ENCODE assay signal across 8 cellular contexts in the genomic region with DNA sequence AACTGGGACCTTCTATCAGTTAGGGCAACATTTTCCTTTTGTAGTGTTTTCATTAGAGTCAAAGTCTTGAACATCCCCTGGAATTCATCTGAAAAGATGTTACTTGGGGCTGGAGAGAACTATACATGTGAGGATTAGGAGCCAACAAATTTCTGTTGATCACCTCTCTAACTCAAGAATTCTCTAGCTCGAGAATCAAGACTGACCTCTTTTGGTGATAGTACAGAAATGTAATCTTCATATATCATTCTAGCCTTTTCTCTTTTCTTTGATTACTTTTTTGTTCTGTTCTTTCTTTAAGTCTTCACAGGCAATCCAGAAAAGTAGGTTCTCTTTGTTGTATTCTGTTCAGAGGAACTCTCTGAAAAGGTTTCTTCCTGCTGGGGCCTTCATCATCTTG. TPM values are rescaled to one million over a fixed set of nuclear protein-coding genes. Genes with fewer than 3 reads are reported as not detected.
A peak's percentile ranks its signal among the peaks of the same experiment; 100 is the strongest.
DNase-seq lines count a peak whose midpoint lies in the region; ATAC-seq and TF ChIP-seq lines count a peak whose summit lies in the region.

No MANE protein-coding gene starts in this region.

- H3K36me3 ChIP-seq in cardiac muscle cell (no peaks in the 10 kb centered on the region), left ventricle myocardium inferior (no peaks in the 10 kb centered on the region), left lung (peaks cover 0 to 3% of the 10 kb centered on the region in 2 donors)

- peaks cover 3% of the 10 kb centered on the region for H3K4me1 ChIP-seq in cardiac muscle cell (ENCODE audit: low read depth)
- peaks cover 66% of the 10 kb centered on the region for H3K4me1 ChIP-seq in left ventricle myocardium inferior
- peaks cover 5 to 83% of the 10 kb centered on the region in 2 donors for H3K4me1 ChIP-seq in left lung

- POLR2A ChIA-PET in WTC11 (lab: Charles Lee) = no interaction called here

- ATAC-seq in WTC11 (no peak), left lung (peak; percentile 14), GM21619 (IDR thresholded peaks at IDR 0.05; ENCODE audit: unreplicated experiment) (no peak), GM19455 (IDR thresholded peaks at IDR 0.05; ENCODE audit: unreplicated experiment) (no peak)

- H3K4me3 Mint-ChIP-seq in WTC11 = no peak overlapping the region

- H3K36me3 Mint-ChIP-seq in WTC11 = peaks cover 4% of the 10 kb centered on the region; the same call in 1 of the 2 replicates

- H3K4me1 Mint-ChIP-seq in WTC11 = peaks cover 35% of the 10 kb centered on the region

- H3K9me3 Mint-ChIP-seq in WTC11 = peaks cover 4% of the 10 kb centered on the region; the same call in 1 of the 2 replicates

- intact Hi-C loops in left ventricle myocardium inferior (cut with micrococcal nuclease) (no loop called here), left lung (cut with DNase I) (loop anchor here in 1 of 2 donors (10.0 kb wide), 1 partner anchor 62 kb away; no protein-coding TSS in a partner anchor)

- H3K4me3 ChIP-seq in cardiac muscle cell = no peak overlapping the region
- no peak overlapping the region for H3K4me3 ChIP-seq in left ventricle myocardium inferior
- no peak overlapping the region for H3K4me3 ChIP-seq in left lung

- CTCF ChIA-PET in WTC11 (lab: Charles Lee) = interaction anchor here (0.7 to 1.8 kb wide), 3 partner anchors 18 to 62 kb away, joined by 3 to 9 read pairs (median 4); no protein-coding TSS in a partner anchor

- DNase-seq in cardiac muscle cell (ENCODE audit: low read depth in 1 of 2, low spot score in 1 of 2) (peak in 1 of 2 donors; percentile 25), left ventricle myocardium inferior (no peak), WTC11 (ENCODE audit: low spot score) (no peak), left lung (no peak), OCI-M2 (lab: John Stamatoyannopoulos, UW; ENCODE audit: unreplicated experiment) (no peak)
- no peak for DNase-seq in stimulated activated CD4-positive, alpha-beta T cell treated with anti-CD3 and anti-CD28 coated beads, Interleukin-2, amount 100 ng/mL, for 48 hours

- H3K27me3 Mint-ChIP-seq in WTC11 (ENCODE audit: low read depth) = no peaks in the 10 kb centered on the region

- TF ChIP-seq CTCF in cardiac muscle cell (IDR thresholded peaks at IDR 0.05; ENCODE audit: low read depth, low read length) = peak; percentile 8
- TF ChIP-seq CTCF in left ventricle myocardium inferior (IDR thresholded peaks at IDR 0.05; ENCODE audit: borderline replicate concordance) = no peak
- TF ChIP-seq CTCF in WTC11 (IDR thresholded peaks at IDR 0.05) = no peak
- no peak for TF ChIP-seq CTCF in left lung (IDR thresholded peaks at IDR 0.05)

- peak overlapping the region; percentile 22 for H3K27ac ChIP-seq in cardiac muscle cell
- no peak overlapping the region for H3K27ac ChIP-seq in left ventricle myocardium inferior (replicated peaks)
- H3K27ac ChIP-seq in left lung = peak overlapping the region in 1 of 2 donors; percentile 39

- no peaks in the 10 kb centered on the region for H3K27me3 ChIP-seq in cardiac muscle cell
- no peaks in the 10 kb centered on the region for H3K27me3 ChIP-seq in left ventricle myocardium inferior (ENCODE audit: low read depth)
- no peaks in the 10 kb centered on the region for H3K27me3 ChIP-seq in left lung

- peak overlapping the region; percentile 48 for H3K27ac Mint-ChIP-seq in WTC11

- no peaks in the 10 kb centered on the region for H3K9me3 ChIP-seq in cardiac muscle cell (ENCODE audit: low read depth)
- no peaks in the 10 kb centered on the region for H3K9me3 ChIP-seq in left ventricle myocardium inferior (replicated peaks)
- no peaks in the 10 kb centered on the region for H3K9me3 ChIP-seq in left lung

TF ChIP-seq in WTC11, 78 proteins besides CTCF, POLR2A, EP300 and RAD21 (continues in another document):
- TF ChIP-seq, protein P1, sequence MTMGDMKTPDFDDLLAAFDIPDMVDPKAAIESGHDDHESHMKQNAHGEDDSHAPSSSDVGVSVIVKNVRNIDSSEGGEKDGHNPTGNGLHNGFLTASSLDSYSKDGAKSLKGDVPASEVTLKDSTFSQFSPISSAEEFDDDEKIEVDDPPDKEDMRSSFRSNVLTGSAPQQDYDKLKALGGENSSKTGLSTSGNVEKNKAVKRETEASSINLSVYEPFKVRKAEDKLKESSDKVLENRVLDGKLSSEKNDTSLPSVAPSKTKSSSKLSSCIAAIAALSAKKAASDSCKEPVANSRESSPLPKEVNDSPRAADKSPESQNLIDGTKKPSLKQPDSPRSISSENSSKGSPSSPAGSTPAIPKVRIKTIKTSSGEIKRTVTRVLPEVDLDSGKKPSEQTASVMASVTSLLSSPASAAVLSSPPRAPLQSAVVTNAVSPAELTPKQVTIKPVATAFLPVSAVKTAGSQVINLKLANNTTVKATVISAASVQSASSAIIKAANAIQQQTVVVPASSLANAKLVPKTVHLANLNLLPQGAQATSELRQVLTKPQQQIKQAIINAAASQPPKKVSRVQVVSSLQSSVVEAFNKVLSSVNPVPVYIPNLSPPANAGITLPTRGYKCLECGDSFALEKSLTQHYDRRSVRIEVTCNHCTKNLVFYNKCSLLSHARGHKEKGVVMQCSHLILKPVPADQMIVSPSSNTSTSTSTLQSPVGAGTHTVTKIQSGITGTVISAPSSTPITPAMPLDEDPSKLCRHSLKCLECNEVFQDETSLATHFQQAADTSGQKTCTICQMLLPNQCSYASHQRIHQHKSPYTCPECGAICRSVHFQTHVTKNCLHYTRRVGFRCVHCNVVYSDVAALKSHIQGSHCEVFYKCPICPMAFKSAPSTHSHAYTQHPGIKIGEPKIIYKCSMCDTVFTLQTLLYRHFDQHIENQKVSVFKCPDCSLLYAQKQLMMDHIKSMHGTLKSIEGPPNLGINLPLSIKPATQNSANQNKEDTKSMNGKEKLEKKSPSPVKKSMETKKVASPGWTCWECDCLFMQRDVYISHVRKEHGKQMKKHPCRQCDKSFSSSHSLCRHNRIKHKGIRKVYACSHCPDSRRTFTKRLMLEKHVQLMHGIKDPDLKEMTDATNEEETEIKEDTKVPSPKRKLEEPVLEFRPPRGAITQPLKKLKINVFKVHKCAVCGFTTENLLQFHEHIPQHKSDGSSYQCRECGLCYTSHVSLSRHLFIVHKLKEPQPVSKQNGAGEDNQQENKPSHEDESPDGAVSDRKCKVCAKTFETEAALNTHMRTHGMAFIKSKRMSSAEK (CRISPR knock-in tag; IDR thresholded peaks at IDR 0.05; ENCODE audit: borderline replicate concordance) = no peak
- TF ChIP-seq, protein P2, sequence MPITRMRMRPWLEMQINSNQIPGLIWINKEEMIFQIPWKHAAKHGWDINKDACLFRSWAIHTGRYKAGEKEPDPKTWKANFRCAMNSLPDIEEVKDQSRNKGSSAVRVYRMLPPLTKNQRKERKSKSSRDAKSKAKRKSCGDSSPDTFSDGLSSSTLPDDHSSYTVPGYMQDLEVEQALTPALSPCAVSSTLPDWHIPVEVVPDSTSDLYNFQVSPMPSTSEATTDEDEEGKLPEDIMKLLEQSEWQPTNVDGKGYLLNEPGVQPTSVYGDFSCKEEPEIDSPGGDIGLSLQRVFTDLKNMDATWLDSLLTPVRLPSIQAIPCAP (CRISPR knock-in tag; IDR thresholded peaks at IDR 0.05) = no peak
- TF ChIP-seq, protein P3, sequence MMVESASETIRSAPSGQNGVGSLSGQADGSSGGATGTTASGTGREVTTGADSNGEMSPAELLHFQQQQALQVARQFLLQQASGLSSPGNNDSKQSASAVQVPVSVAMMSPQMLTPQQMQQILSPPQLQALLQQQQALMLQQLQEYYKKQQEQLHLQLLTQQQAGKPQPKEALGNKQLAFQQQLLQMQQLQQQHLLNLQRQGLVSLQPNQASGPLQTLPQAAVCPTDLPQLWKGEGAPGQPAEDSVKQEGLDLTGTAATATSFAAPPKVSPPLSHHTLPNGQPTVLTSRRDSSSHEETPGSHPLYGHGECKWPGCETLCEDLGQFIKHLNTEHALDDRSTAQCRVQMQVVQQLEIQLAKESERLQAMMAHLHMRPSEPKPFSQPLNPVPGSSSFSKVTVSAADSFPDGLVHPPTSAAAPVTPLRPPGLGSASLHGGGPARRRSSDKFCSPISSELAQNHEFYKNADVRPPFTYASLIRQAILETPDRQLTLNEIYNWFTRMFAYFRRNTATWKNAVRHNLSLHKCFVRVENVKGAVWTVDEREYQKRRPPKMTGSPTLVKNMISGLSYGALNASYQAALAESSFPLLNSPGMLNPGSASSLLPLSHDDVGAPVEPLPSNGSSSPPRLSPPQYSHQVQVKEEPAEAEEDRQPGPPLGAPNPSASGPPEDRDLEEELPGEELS (CRISPR knock-in tag; IDR thresholded peaks at IDR 0.05) = no peak
- TF ChIP-seq, protein P4, sequence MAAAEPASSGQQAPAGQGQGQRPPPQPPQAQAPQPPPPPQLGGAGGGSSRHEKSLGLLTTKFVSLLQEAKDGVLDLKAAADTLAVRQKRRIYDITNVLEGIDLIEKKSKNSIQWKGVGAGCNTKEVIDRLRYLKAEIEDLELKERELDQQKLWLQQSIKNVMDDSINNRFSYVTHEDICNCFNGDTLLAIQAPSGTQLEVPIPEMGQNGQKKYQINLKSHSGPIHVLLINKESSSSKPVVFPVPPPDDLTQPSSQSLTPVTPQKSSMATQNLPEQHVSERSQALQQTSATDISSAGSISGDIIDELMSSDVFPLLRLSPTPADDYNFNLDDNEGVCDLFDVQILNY (CRISPR knock-in tag; IDR thresholded peaks at IDR 0.05) = no peak
- TF ChIP-seq ZNF121 (CRISPR knock-in tag; IDR thresholded peaks at IDR 0.05) (no peak), TEAD1 (CRISPR knock-in tag; IDR thresholded peaks at IDR 0.05) (no peak), FOXJ3 (CRISPR knock-in tag; IDR thresholded peaks at IDR 0.05; ENCODE audit: borderline replicate concordance) (no peak), ATF1 (CRISPR knock-in tag; IDR thresholded peaks at IDR 0.05) (no peak), NFATC4 (CRISPR knock-in tag; IDR thresholded peaks at IDR 0.05) (no peak), CREB1 (CRISPR knock-in tag; IDR thresholded peaks at IDR 0.05) (no peak)
- TF ChIP-seq, protein P5, sequence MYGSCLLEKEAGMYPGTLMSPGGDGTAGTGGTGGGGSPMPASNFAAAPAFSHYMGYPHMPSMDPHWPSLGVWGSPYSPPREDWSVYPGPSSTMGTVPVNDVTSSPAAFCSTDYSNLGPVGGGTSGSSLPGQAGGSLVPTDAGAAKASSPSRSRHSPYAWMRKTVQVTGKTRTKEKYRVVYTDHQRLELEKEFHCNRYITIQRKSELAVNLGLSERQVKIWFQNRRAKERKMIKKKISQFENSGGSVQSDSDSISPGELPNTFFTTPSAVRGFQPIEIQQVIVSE (CRISPR knock-in tag; IDR thresholded peaks at IDR 0.05; ENCODE audit: borderline replicate concordance) = no peak
- TF ChIP-seq, protein P6, sequence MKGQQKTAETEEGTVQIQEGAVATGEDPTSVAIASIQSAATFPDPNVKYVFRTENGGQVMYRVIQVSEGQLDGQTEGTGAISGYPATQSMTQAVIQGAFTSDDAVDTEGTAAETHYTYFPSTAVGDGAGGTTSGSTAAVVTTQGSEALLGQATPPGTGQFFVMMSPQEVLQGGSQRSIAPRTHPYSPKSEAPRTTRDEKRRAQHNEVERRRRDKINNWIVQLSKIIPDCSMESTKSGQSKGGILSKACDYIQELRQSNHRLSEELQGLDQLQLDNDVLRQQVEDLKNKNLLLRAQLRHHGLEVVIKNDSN (CRISPR knock-in tag; IDR thresholded peaks at IDR 0.05) = no peak

RNA-seq across cellular contexts. Expression of a gene that starts 26.4 kb away (rescaled TPM):
- total RNA-seq in cardiac muscle cell (30.0 and 36.8 TPM in 2 replicates), left ventricle myocardium inferior (31.1 TPM), WTC11 (2021) (17.4 to 19.3 TPM (median 18.7 TPM) in 3 replicates), left lung (10 to 100 TPM; 58.5 to 84.6 TPM)
- polyA plus RNA-seq in cardiac muscle cell = 22.2 and 23.6 TPM in 2 replicates
